11 cellular contexts compared by ENCODE assay signal in the genomic region with DNA sequence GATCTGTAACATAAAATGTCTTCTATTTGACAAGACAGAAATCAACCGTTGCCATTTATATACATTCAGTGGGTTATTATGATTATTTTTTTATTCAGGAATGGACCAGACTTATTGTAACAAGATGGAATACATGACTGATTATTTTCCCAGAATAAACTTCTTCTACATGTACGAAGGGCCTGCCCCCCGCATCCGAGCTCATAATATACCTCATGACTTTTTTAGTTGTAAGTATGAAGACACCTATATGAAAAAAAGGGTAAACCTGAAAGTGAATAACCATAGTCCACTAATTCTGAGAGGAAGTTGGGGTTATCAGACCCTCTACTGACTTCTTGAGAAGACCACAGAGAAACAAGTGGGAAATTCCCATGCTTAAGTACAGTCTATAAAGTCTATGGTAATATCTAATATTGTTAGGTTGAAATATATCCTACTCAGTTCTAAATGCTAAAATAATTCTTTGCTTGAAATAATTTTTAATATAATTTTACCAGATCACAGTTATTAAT.
DNase-seq lines count a peak whose midpoint lies in the region; ATAC-seq and TF ChIP-seq lines count a peak whose summit lies in the region.
"Had no signal": no experiment of that assay in that cellular context is flagged by ENCODE, and none has a peak within 500 bp of the region (broad histone marks: within the 10 kb centered on the region; RNA-seq: fewer than 3 reads in every experiment).

No MANE protein-coding gene starts in this region.

- peak; percentile 22 for DNase-seq in GM10266 (ENCODE audit: extremely low spot score)
- DNase-seq in anterior cingulate cortex (lab: John Stamatoyannopoulos, UW), result no peak
- DNase-seq in GM19240 (ENCODE audit: insufficient read length, low spot score), result no peak
- no peak for DNase-seq in Ammon's horn (ENCODE audit: low spot score)
- no peak for DNase-seq in hepatic stellate cell (ENCODE audit: low spot score)
- DNase-seq: aorta, NCI-H1694, substantia nigra had no signal

- ATAC-seq in GM19035 (IDR thresholded peaks at IDR 0.05; ENCODE audit: unreplicated experiment) (peak; percentile 70), HG02759 (IDR thresholded peaks at IDR 0.05; ENCODE audit: unreplicated experiment) (peak; percentile 62), HG03558 (IDR thresholded peaks at IDR 0.05; ENCODE audit: extremely low read depth, unreplicated experiment) (peak; percentile 48)

- TF ChIP-seq CTCF in GM10266 (IDR thresholded peaks at IDR 0.05; ENCODE audit: control insufficient read depth, insufficient read depth, low read depth, missing control alignments), result no peak
